ENCODE assay signal across 1 cellular context in genomic region chr2:168247341-168248305, GRCh38.
TF ChIP-seq lines count a peak whose summit lies in the region.

Gene STK39 (minus strand): TSS chr2:168247595. CDS start chr2:168247435, 160 bp downstream.

TF ChIP-seq in HEK293, 187 proteins besides CTCF, POLR2A, EP300 and RAD21 (continued from another document):
- TF ChIP-seq KLF10 (tag by site-specific recombination; IDR thresholded peaks at IDR 0.05): peak; percentile 17; the same call in 1 of the 2 replicates
- no peak for TF ChIP-seq ZNF266 (tag by site-specific recombination; IDR thresholded peaks at IDR 0.05; ENCODE audit: low read depth)
- no peak for TF ChIP-seq ZNF112 (tag by site-specific recombination; IDR thresholded peaks at IDR 0.05)
- TF ChIP-seq GLIS1 (tag by site-specific recombination; IDR thresholded peaks at IDR 0.05): peak; percentile 81
- no peak for TF ChIP-seq TSHZ1 (tag by site-specific recombination; IDR thresholded peaks at IDR 0.05; ENCODE audit: borderline replicate concordance)
- TF ChIP-seq FEZF1 (tag by site-specific recombination; IDR thresholded peaks at IDR 0.05): no peak
- no peak for TF ChIP-seq ZNF639 (tag by site-specific recombination; IDR thresholded peaks at IDR 0.05)
- peak; percentile 91 for TF ChIP-seq ZNF398 (tag by site-specific recombination; IDR thresholded peaks at IDR 0.05)
- TF ChIP-seq ZNF776 (tag by site-specific recombination; IDR thresholded peaks at IDR 0.05; ENCODE audit: borderline replicate concordance): peak; percentile 96
- TF ChIP-seq ZNF777 (tag by site-specific recombination; IDR thresholded peaks at IDR 0.05; ENCODE audit: borderline replicate concordance): no peak
- peak; percentile 48 for TF ChIP-seq ZBTB17 (tag by site-specific recombination; IDR thresholded peaks at IDR 0.05)
- peak; percentile 94 for TF ChIP-seq GLIS2 (tag by site-specific recombination; IDR thresholded peaks at IDR 0.05)
- TF ChIP-seq ZNF366 (tag by site-specific recombination; conservative IDR thresholded peaks at IDR 0.05): peak; percentile 19; the same call in 1 of the 2 replicates
- no peak for TF ChIP-seq WT1 (tag by site-specific recombination; IDR thresholded peaks at IDR 0.05)
- no peak for TF ChIP-seq ZNF530 (tag by site-specific recombination; IDR thresholded peaks at IDR 0.05; ENCODE audit: low read depth)
- no peak for TF ChIP-seq ZNF580 (tag by site-specific recombination; IDR thresholded peaks at IDR 0.05)
- no peak for TF ChIP-seq ZNF660 (tag by site-specific recombination; IDR thresholded peaks at IDR 0.05)
- TF ChIP-seq ZNF341 (tag by site-specific recombination; IDR thresholded peaks at IDR 0.05; ENCODE audit: low read depth): peak; percentile 75
- TF ChIP-seq ATF2 (tag by site-specific recombination; IDR thresholded peaks at IDR 0.05; ENCODE audit: low read depth): no peak
- TF ChIP-seq ZNF138 (tag by site-specific recombination; IDR thresholded peaks at IDR 0.05; ENCODE audit: borderline replicate concordance): no peak
- no peak for TF ChIP-seq ZNF549 (tag by site-specific recombination; IDR thresholded peaks at IDR 0.05)
- TF ChIP-seq ZNF221 (tag by site-specific recombination; IDR thresholded peaks at IDR 0.05; ENCODE audit: borderline replicate concordance): no peak
- TF ChIP-seq ZSCAN30 (tag by site-specific recombination; IDR thresholded peaks at IDR 0.05): 0 out of 2 replicates have a peak, but pooled peaks have one; percentile 42
- TF ChIP-seq ZNF600 (tag by site-specific recombination; IDR thresholded peaks at IDR 0.05): 0 out of 2 replicates have a peak, but pooled peaks have one; percentile 27
- TF ChIP-seq ZNF26 (tag by site-specific recombination; IDR thresholded peaks at IDR 0.05): no peak
- TF ChIP-seq ZNF184 (tag by site-specific recombination; IDR thresholded peaks at IDR 0.05): no peak
- TF ChIP-seq ZNF394 (tag by site-specific recombination; IDR thresholded peaks at IDR 0.05; ENCODE audit: borderline replicate concordance): peak; percentile 25; the same call in 1 of the 2 replicates
- TF ChIP-seq ZBTB8A (tag by site-specific recombination; IDR thresholded peaks at IDR 0.05): peak; percentile 79
- no peak for TF ChIP-seq ZNF19 (tag by site-specific recombination; IDR thresholded peaks at IDR 0.05; ENCODE audit: low read depth)
- no peak for TF ChIP-seq ZSCAN5A (tag by site-specific recombination; IDR thresholded peaks at IDR 0.05)
- TF ChIP-seq ZNF18 (tag by site-specific recombination; IDR thresholded peaks at IDR 0.05): peak; percentile 72
- no peak; the same call in 1 of the 2 replicates for TF ChIP-seq ZFHX2 (tag by site-specific recombination; conservative IDR thresholded peaks at IDR 0.05)
- TF ChIP-seq ZNF362 (tag by site-specific recombination; IDR thresholded peaks at IDR 0.05): no peak
- TF ChIP-seq ZNF645 (tag by site-specific recombination; IDR thresholded peaks at IDR 0.05): no peak
- no peak for TF ChIP-seq ZNF692 (tag by site-specific recombination; IDR thresholded peaks at IDR 0.05)
- no peak for TF ChIP-seq ZNF433 (tag by site-specific recombination; IDR thresholded peaks at IDR 0.05; ENCODE audit: low read depth)
- no peak for TF ChIP-seq ZNF202 (tag by site-specific recombination; IDR thresholded peaks at IDR 0.05; ENCODE audit: borderline replicate concordance)
- TF ChIP-seq ZNF521 (tag by site-specific recombination; IDR thresholded peaks at IDR 0.05): no peak
